25 cellular contexts compared by ENCODE assay signal in the genomic region with DNA sequence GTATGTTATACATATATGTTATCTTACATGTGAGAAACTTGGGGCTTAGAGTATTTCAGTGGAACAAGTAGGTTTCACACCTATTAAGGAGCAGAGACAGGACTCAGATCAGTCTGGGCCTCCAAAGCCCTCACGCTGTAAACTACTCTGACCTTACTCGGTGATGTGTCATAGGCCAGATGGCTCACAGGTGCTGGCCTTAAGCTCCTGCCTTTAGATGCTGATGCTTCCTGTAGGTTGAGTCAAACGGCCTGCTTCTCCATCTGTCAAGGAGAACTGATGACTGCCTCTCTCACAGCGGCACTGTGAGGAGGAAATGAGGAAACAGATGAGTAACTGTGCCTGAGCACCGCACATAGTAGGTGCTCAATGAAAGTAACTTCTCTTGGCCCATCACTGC.
"Had no signal": no experiment of that assay in that cellular context is flagged by ENCODE, and none has a peak within 500 bp of the region (broad histone marks: within the 10 kb centered on the region; RNA-seq: fewer than 3 reads in every experiment).

No MANE protein-coding gene starts in this region.

- H3K27ac ChIP-seq: adrenal gland, breast epithelium, Peyer's patch had no signal

- FAIRE-seq: K562, TTC549 had no signal

- H3K4me3 Mint-ChIP-seq: activated CD4-positive, alpha-beta memory T cell treated with anti-CD3 and anti-CD28 coated beads for 36 hours; activated CD4-positive, alpha-beta T cell treated with anti-CD3 and anti-CD28 coated beads, Interleukin-2, amount 10 ng/mL, durations not matched to agents 7 days and 5 days; activated naive CD4-positive, alpha-beta T cell treated with anti-CD3 and anti-CD28 coated beads for 36 hours; activated naive CD8-positive, alpha-beta T cell; activated T-cell treated with anti-CD3 and anti-CD28 coated beads, Interleukin-2, amount 50 U/mL, for 4 hours; T-helper 1 cell treated with Interleukin-12 subunit alpha and Interleukin-12 subunit beta and Interleukin-4 antibody, amounts not matched to agents 30 μg/mL and 1 μg/mL, for 36 hours had no signal

- H3K4me1 ChIP-seq: adrenal gland, breast epithelium, Peyer's patch had no signal

- H3K27me3 ChIP-seq: adrenal gland, breast epithelium, Peyer's patch had no signal

- H3K36me3 Mint-ChIP-seq: activated CD4-positive, alpha-beta memory T cell treated with anti-CD3 and anti-CD28 coated beads for 36 hours; activated naive CD8-positive, alpha-beta T cell had no signal

- H3K27me3 Mint-ChIP-seq: activated CD4-positive, alpha-beta memory T cell treated with anti-CD3 and anti-CD28 coated beads for 36 hours; activated CD4-positive, alpha-beta T cell treated with anti-CD3 and anti-CD28 coated beads, Interleukin-2, amount 10 ng/mL, durations not matched to agents 7 days and 5 days; activated naive CD8-positive, alpha-beta T cell had no signal

- H3K36me3 ChIP-seq: adrenal gland, breast epithelium, Peyer's patch had no signal

- H3K4me1 Mint-ChIP-seq: activated CD4-positive, alpha-beta T cell treated with anti-CD3 and anti-CD28 coated beads, Interleukin-2, amount 10 ng/mL, durations not matched to agents 7 days and 5 days had no signal

- H3K9me3 ChIP-seq: adrenal gland, Peyer's patch had no signal

- DNase-seq: activated CD4-positive, alpha-beta memory T cell treated with anti-CD3 and anti-CD28 coated beads for 36 hours; activated CD4-positive, alpha-beta T cell treated with anti-CD3 and anti-CD28 coated beads, Interleukin-2, amount 10 ng/mL, durations not matched to agents 7 days and 5 days; activated CD4-positive, CD25-positive, alpha-beta regulatory T cell; activated CD8-positive, alpha-beta memory T cell treated with anti-CD3 and anti-CD28 coated beads for 24 hours; activated effector memory CD4-positive, alpha-beta T cell treated with anti-CD3 and anti-CD28 coated beads, Interleukin-2, amount 50 U/mL, for 16 hours; activated naive CD4-positive, alpha-beta T cell treated with anti-CD3 and anti-CD28 coated beads for 36 hours; activated T-cell treated with anti-CD3 and anti-CD28 coated beads, Interleukin-2, amount 50 U/mL, for 4 hours; adrenal gland; anterior cingulate cortex; caudate nucleus; Karpas-422; MM.1S; NCI-H1105 treated with DMSO at 0.1 percent for 48 hours; NCI-H1436 treated with DMSO at 0.1 percent for 48 hours; NCI-H187; NCI-H2081; NCI-H526; Peyer's patch; SHP77 treated with DMSO at 0.1 percent for 48 hours; T-helper 9 cell had no signal

- H3K9me3 Mint-ChIP-seq: activated CD4-positive, alpha-beta T cell treated with anti-CD3 and anti-CD28 coated beads, Interleukin-2, amount 10 ng/mL, durations not matched to agents 7 days and 5 days; activated T-cell treated with anti-CD3 and anti-CD28 coated beads, Interleukin-2, amount 50 U/mL, for 4 hours had no signal

- H3K4me3 ChIP-seq: adrenal gland, breast epithelium, K562, Peyer's patch had no signal

- H3K27ac Mint-ChIP-seq: activated CD4-positive, alpha-beta memory T cell treated with anti-CD3 and anti-CD28 coated beads for 36 hours; activated CD4-positive, alpha-beta T cell treated with anti-CD3 and anti-CD28 coated beads, Interleukin-2, amount 10 ng/mL, durations not matched to agents 7 days and 5 days; activated naive CD4-positive, alpha-beta T cell treated with anti-CD3 and anti-CD28 coated beads for 36 hours; activated naive CD8-positive, alpha-beta T cell; T-helper 1 cell treated with Interleukin-12 subunit alpha and Interleukin-12 subunit beta and Interleukin-4 antibody, amounts not matched to agents 30 μg/mL and 1 μg/mL, for 36 hours had no signal
